ENCODE assay signal across 13 cellular contexts in the genomic region with DNA sequence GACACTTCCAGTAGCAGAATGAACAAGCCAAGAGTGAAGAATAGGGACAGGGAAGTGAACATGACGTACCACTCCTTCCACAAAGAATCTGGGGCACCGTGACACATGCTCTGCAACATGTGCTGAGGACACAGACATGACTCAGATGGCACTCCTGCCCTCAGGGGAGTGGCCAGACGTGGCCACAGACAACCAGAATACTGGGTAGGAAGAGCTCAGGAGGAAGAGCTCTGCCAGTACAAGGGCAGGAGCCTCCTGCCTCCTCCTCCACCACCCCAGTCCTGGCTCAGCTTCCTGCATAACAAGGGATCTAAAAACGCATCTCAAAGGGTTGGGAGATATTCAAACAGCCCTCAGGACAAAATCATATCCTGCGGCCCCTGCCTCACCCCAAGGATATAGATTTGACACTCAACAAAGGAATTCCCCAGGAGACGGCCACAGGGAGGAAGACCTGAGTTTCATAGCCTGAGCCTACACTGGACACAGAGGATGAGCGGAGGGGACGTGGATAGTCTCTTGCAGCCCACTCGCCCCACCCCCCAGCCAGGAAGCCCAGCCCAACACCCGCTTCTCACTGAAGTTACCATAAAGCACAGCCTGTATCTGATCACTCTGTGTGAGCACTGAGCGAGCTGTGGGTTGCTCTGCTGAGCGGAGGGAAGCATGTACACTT.
DNase-seq lines count a peak whose midpoint lies in the region; ATAC-seq, FAIRE-seq and TF ChIP-seq lines count a peak whose summit lies in the region.
"Had no signal": no experiment of that assay in that cellular context is flagged by ENCODE, and none has a peak within 500 bp of the region (broad histone marks: within the 10 kb centered on the region; RNA-seq: fewer than 3 reads in every experiment).

No MANE protein-coding gene starts in this region.

- DNase-seq in AG10803 (ENCODE audit: low read depth) (peak; percentile 36), LoVo (ENCODE audit: low spot score) (peak; percentile 61), mammary epithelial cell (peak; percentile 90), kidney (peak; percentile 54), DMS114 treated with DMSO at 0.1 percent for 48 hours (lab: John Stamatoyannopoulos, UW; ENCODE audit: unreplicated experiment) (no peak)
- no peak for DNase-seq in CD8-positive, alpha-beta T cell
- DNase-seq in stimulated activated CD4-positive, alpha-beta T cell treated with anti-CD3 and anti-CD28 coated beads, Interleukin-1b, Interleukin-23, amount 100 ng/mL, for 48 hours: no peak
- DNase-seq: esophagus squamous epithelium, naive B cell, NCI-H510A treated with DMSO at 0.1 percent for 48 hours had no signal

- no peak for TF ChIP-seq CTCF in AG10803 (conservative IDR thresholded peaks at IDR 0.05; ENCODE audit: low read length)
- TF ChIP-seq CTCF in mammary epithelial cell (conservative IDR thresholded peaks at IDR 0.05 in 1 of 2, IDR thresholded peaks at IDR 0.05 in 1 of 2; ENCODE audit: extremely low read depth in 1 of 2, insufficient read depth in 1 of 2, low read depth in 1 of 2, low read length in 2 of 2): no peak
- no peak for TF ChIP-seq CTCF in kidney (IDR thresholded peaks at IDR 0.05; ENCODE audit: borderline replicate concordance, extremely low read depth, insufficient read depth)
- no peak for TF ChIP-seq CTCF in CD8-positive, alpha-beta T cell (IDR thresholded peaks at IDR 0.05)

- no peaks in the 10 kb centered on the region for H4K20me1 ChIP-seq in mammary epithelial cell (ENCODE audit: insufficient read depth, low read length)

- dilution Hi-C loops in mammary epithelial cell (cut with HindIII; ENCODE audit: low sequenced_read_pairs): loop anchor here (5.0 kb wide), 1 partner anchor 43 kb away; no protein-coding TSS in a partner anchor

- no peaks in the 10 kb centered on the region for H3K9me3 Mint-ChIP-seq in CD8-positive, alpha-beta T cell
- H3K9me3 Mint-ChIP-seq: naive B cell had no signal

- H3K9me3 ChIP-seq in mammary epithelial cell (replicated peaks; ENCODE audit: insufficient read depth, low read length) (no peaks in the 10 kb centered on the region), kidney (ENCODE audit: control insufficient read depth in 1 of 2, low read length in 2 of 2) (no peaks in the 10 kb centered on the region)
- H3K9me3 ChIP-seq in CD8-positive, alpha-beta T cell (ENCODE audit: low read length): no peaks in the 10 kb centered on the region
- H3K9me3 ChIP-seq: esophagus squamous epithelium had no signal

- H3K27ac ChIP-seq in mammary epithelial cell (ENCODE audit: insufficient read depth, low read depth, low read length): peak overlapping the region; percentile 6
- no peak overlapping the region for H3K27ac ChIP-seq in kidney (ENCODE audit: low read depth in 2 of 2, low read length in 2 of 2)
- no peak overlapping the region for H3K27ac ChIP-seq in CD8-positive, alpha-beta T cell (ENCODE audit: low read depth, low read length)

- H3K9ac ChIP-seq in mammary epithelial cell (ENCODE audit: insufficient read depth, low read length) (no peak overlapping the region), kidney (ENCODE audit: low read length in 2 of 2) (no peak overlapping the region)

- H3K4me1 ChIP-seq in mammary epithelial cell (ENCODE audit: insufficient read depth, low read length) (peaks cover 19% of the 10 kb centered on the region), kidney (ENCODE audit: control insufficient read depth in 1 of 2, insufficient read depth in 1 of 2, low read depth in 1 of 2, low read length in 2 of 2) (peaks cover 10 to 24% of the 10 kb centered on the region in 2 donors)
- H3K4me1 ChIP-seq in CD8-positive, alpha-beta T cell (ENCODE audit: insufficient read depth, low read length): no peaks in the 10 kb centered on the region

- no peaks in the 10 kb centered on the region for H3K36me3 Mint-ChIP-seq in CD8-positive, alpha-beta T cell
- H3K36me3 Mint-ChIP-seq: naive B cell had no signal

- H3K4me2 ChIP-seq in mammary epithelial cell (ENCODE audit: insufficient read depth, low read depth, low read length): peak overlapping the region; percentile 13

- H3K27me3 ChIP-seq in mammary epithelial cell (ENCODE audit: insufficient read depth, low read length): no peaks in the 10 kb centered on the region
- no peaks in the 10 kb centered on the region for H3K27me3 ChIP-seq in CD8-positive, alpha-beta T cell (ENCODE audit: insufficient read depth, low read length)

- H3K79me2 ChIP-seq in mammary epithelial cell (ENCODE audit: insufficient read depth, low read length): no peaks in the 10 kb centered on the region

- no peaks in the 10 kb centered on the region for H3K36me3 ChIP-seq in mammary epithelial cell (ENCODE audit: insufficient read depth, low read length)
- H3K36me3 ChIP-seq in kidney (ENCODE audit: control insufficient read depth in 1 of 2, insufficient read depth in 2 of 2, low read length in 2 of 2): peaks cover 0 to 2% of the 10 kb centered on the region in 2 donors
- no peaks in the 10 kb centered on the region for H3K36me3 ChIP-seq in CD8-positive, alpha-beta T cell (ENCODE audit: insufficient read depth, low read length)
- H3K36me3 ChIP-seq: esophagus squamous epithelium had no signal

- in situ Hi-C loops in mammary epithelial cell (cut with MboI; ENCODE audit: low sequenced_read_pairs in 2 of 2): no loop called here

- POLR2A ChIA-PET in CD8-positive, alpha-beta T cell (lab: Charles Lee): no interaction called here

- H3K4me1 Mint-ChIP-seq in CD8-positive, alpha-beta T cell (ENCODE audit: low read depth): no peaks in the 10 kb centered on the region
- H3K4me1 Mint-ChIP-seq: B cell, naive B cell had no signal

- 20% methylated on average over 5 of the region's 12 CpGs for WGBS in mammary epithelial cell (ENCODE audit: low coverage, missing lambda C conversion rate)

- intact Hi-C loops in mammary epithelial cell (cut with micrococcal nuclease) (no loop called here), kidney (cut with DNase I) (no loop called here)
- intact Hi-C loops in CD8-positive, alpha-beta T cell (cut with DNase I, micrococcal nuclease): no loop called here

- H3K4me3 Mint-ChIP-seq in CD8-positive, alpha-beta T cell: no peak overlapping the region
- H3K4me3 Mint-ChIP-seq: B cell had no signal

- H3K4me3 ChIP-seq in AG10803 (ENCODE audit: low read length) (no peak overlapping the region), mammary epithelial cell (replicated peaks in 1 of 3; ENCODE audit: insufficient read depth in 1 of 3, low read depth in 2 of 3, low read length in 3 of 3) (no peak overlapping the region), kidney (ENCODE audit: low read length in 2 of 2) (no peak overlapping the region)
- H3K4me3 ChIP-seq in CD8-positive, alpha-beta T cell (ENCODE audit: low read depth, low read length): no peak overlapping the region
- H3K4me3 ChIP-seq: esophagus squamous epithelium had no signal

- H2AFZ ChIP-seq in mammary epithelial cell (ENCODE audit: low read depth, low read length): peak overlapping the region; percentile 66

- ATAC-seq in GM18873 (IDR thresholded peaks at IDR 0.05; ENCODE audit: low FRiP score, unreplicated experiment): no peak
- ATAC-seq in CD8-positive, alpha-beta T cell: no peak

- BruUV-seq in mammary epithelial cell (replicated peaks; lab: Mats Ljungman, UMichigan): no TSS peak

- no peak for FAIRE-seq in kidney (lab: Jason Lieb, UNC)
- FAIRE-seq: GM12891 had no signal

- no peak overlapping the region for H3K27ac Mint-ChIP-seq in CD8-positive, alpha-beta T cell
- H3K27ac Mint-ChIP-seq: B cell, naive B cell had no signal

- peaks cover 6% of the 10 kb centered on the region for H3K27me3 Mint-ChIP-seq in CD8-positive, alpha-beta T cell (ENCODE audit: low read depth)

- CTCF ChIA-PET in mammary epithelial cell (lab: Charles Lee; ENCODE audit: low non-redundant PET): interaction anchor here (0.8 kb wide), 1 partner anchor 28 kb away, joined by 4 read pairs; no protein-coding TSS in a partner anchor
- CTCF ChIA-PET in CD8-positive, alpha-beta T cell (lab: Charles Lee): no interaction called here

Comparison
In these comparisons a context has a peak if more than half of its experiments do, and no peak if none do; other contexts are left out.
1. DNase-seq: peak in AG10803 (single experiment), LoVo (single experiment), mammary epithelial cell (single experiment) and kidney (single experiment); none in CD8-positive, alpha-beta T cell (0 of 7), stimulated activated CD4-positive, alpha-beta T cell treated with anti-CD3 and anti-CD28 coated beads, Interleukin-1b, Interleukin-23, amount 100 ng/mL, for 48 hours (single experiment) and DMS114 treated with DMSO at 0.1 percent for 48 hours (single experiment).